8 cellular contexts compared by ENCODE assay signal in the genomic region with DNA sequence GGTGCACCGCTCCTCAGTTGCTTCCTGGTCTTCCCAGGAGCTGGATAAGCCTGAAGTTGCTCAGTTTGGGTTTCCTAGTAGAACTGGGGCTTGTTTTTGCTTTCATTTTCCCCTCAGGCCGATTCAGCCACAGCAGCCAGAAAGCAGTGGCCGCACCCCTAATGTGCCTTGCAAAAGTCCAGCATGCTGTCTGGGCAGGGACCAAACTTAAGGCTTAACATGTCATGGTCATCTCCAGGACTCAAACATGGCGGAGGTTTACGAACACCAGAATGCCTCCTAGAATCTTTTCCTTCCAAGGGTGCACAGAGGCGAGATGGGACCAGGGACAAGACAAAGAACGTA. TPM values are rescaled to one million over a fixed set of nuclear protein-coding genes. Genes with fewer than 3 reads are reported as not detected.
DNase-seq lines count a peak whose midpoint lies in the region; ATAC-seq, FAIRE-seq and TF ChIP-seq lines count a peak whose summit lies in the region.

No MANE protein-coding gene starts in this region.

- intact Hi-C loops in CD8-positive, alpha-beta T cell (cut with DNase I, micrococcal nuclease) = no loop called here

- H3K27me3 ChIP-seq in CD8-positive, alpha-beta T cell (ENCODE audit: insufficient read depth, low read length) = no peaks in the 10 kb centered on the region
- H3K27me3 ChIP-seq in HUES48 (ENCODE audit: control insufficient read depth, insufficient read depth, low read length) (no peaks in the 10 kb centered on the region), iPS-20b (ENCODE audit: insufficient read depth, low read length) (no peaks in the 10 kb centered on the region), stomach smooth muscle (ENCODE audit: control insufficient read depth in 1 of 2, insufficient read depth in 2 of 2, low read length in 2 of 2) (no peaks in the 10 kb centered on the region)

- no peak for ATAC-seq in CD8-positive, alpha-beta T cell
- no peak for ATAC-seq in activated naive CD4-positive, alpha-beta T cell treated with anti-CD3 and anti-CD28 coated beads, Interleukin-2, amount 50 U/mL, for 72 hours
- ATAC-seq in HG03139 (IDR thresholded peaks at IDR 0.05; ENCODE audit: unreplicated experiment) = no peak

- CTCF ChIA-PET in CD8-positive, alpha-beta T cell (lab: Charles Lee) = interaction anchor here (1.0 to 1.9 kb wide), 3 partner anchors 14 to 285 kb away, joined by 3 to 6 read pairs (median 4); no protein-coding TSS in a partner anchor

- no peaks in the 10 kb centered on the region for H3K27me3 Mint-ChIP-seq in CD8-positive, alpha-beta T cell (ENCODE audit: low read depth)

- H3K27ac ChIP-seq in CD8-positive, alpha-beta T cell (ENCODE audit: low read depth, low read length) = peak overlapping the region; percentile 88
- H3K27ac ChIP-seq in HUES48 (ENCODE audit: low read depth, low read length) = peak overlapping the region; percentile 98
- H3K27ac ChIP-seq in iPS-20b (ENCODE audit: low read length) = peak overlapping the region; percentile 96
- H3K27ac ChIP-seq in stomach smooth muscle (ENCODE audit: low read length) = peak overlapping the region; percentile 96

- H3K4me3 ChIP-seq in CD8-positive, alpha-beta T cell (ENCODE audit: low read depth, low read length) = peak overlapping the region; percentile 89
- H3K4me3 ChIP-seq in HUES48 (ENCODE audit: low read depth, low read length) (peak overlapping the region; percentile 61), iPS-20b (ENCODE audit: low read length) (peak overlapping the region; percentile 93), stomach smooth muscle (ENCODE audit: low read length in 2 of 2) (peak overlapping the region; percentile 83 to 91)

- H3K4me3 Mint-ChIP-seq in CD8-positive, alpha-beta T cell = peak overlapping the region; percentile 93

- no peak for TF ChIP-seq CTCF in CD8-positive, alpha-beta T cell (IDR thresholded peaks at IDR 0.05)

- H3K27ac Mint-ChIP-seq in CD8-positive, alpha-beta T cell = peak overlapping the region; percentile 98
- H3K27ac Mint-ChIP-seq in activated naive CD4-positive, alpha-beta T cell treated with anti-CD3 and anti-CD28 coated beads, Interleukin-2, amount 50 U/mL, for 72 hours = peak overlapping the region; percentile 97 to 98

- POLR2A ChIA-PET in CD8-positive, alpha-beta T cell (lab: Charles Lee) = interaction anchor here (0.6 to 7.6 kb wide), 16 partner anchors 14 to 171 kb away, joined by 3 to 82 read pairs (median 9); a partner anchor contains a TSS

- H3K9me3 ChIP-seq in CD8-positive, alpha-beta T cell (ENCODE audit: low read length) = no peaks in the 10 kb centered on the region
- H3K9me3 ChIP-seq in HUES48 (ENCODE audit: control insufficient read depth, insufficient read depth, low read length) (no peaks in the 10 kb centered on the region), iPS-20b (ENCODE audit: insufficient read depth, low read depth, low read length) (no peaks in the 10 kb centered on the region), stomach smooth muscle (ENCODE audit: control insufficient read depth in 2 of 2, low read length in 2 of 2) (no peaks in the 10 kb centered on the region)

- FAIRE-seq in HTR-8/SVneo (lab: Jason Lieb, UNC) = no peak

- peaks cover 61% of the 10 kb centered on the region for H3K4me1 Mint-ChIP-seq in CD8-positive, alpha-beta T cell (ENCODE audit: low read depth)

- H3K36me3 ChIP-seq in CD8-positive, alpha-beta T cell (ENCODE audit: insufficient read depth, low read length) = peaks cover 19% of the 10 kb centered on the region
- H3K36me3 ChIP-seq in HUES48 (ENCODE audit: control insufficient read depth, insufficient read depth, low read length) (peaks cover 46% of the 10 kb centered on the region), iPS-20b (ENCODE audit: insufficient read depth, low read depth, low read length) (peaks cover 49% of the 10 kb centered on the region), stomach smooth muscle (ENCODE audit: control insufficient read depth in 2 of 2, insufficient read depth in 2 of 2, low read length in 2 of 2) (peaks cover 12 to 28% of the 10 kb centered on the region in 2 donors)

- H3K36me3 Mint-ChIP-seq in CD8-positive, alpha-beta T cell = peaks cover 47% of the 10 kb centered on the region
- peaks cover 16 to 41% of the 10 kb centered on the region in 2 donors for H3K36me3 Mint-ChIP-seq in activated naive CD4-positive, alpha-beta T cell treated with anti-CD3 and anti-CD28 coated beads, Interleukin-2, amount 50 U/mL, for 72 hours

- peak overlapping the region; percentile 91 for H3K9ac ChIP-seq in HUES48 (ENCODE audit: low read depth, low read length)
- peak overlapping the region; percentile 88 for H3K9ac ChIP-seq in iPS-20b (ENCODE audit: low read depth, low read length)
- peak overlapping the region; percentile 93 to 96 for H3K9ac ChIP-seq in stomach smooth muscle (ENCODE audit: low read length in 2 of 2)

- DNase-seq in CD8-positive, alpha-beta T cell = peak in 3 of 7 experiments; percentile 25 to 45 (median 26)
- DNase-seq in activated naive CD4-positive, alpha-beta T cell treated with anti-CD3 and anti-CD28 coated beads, Interleukin-2, amount 50 U/mL, for 72 hours (ENCODE audit: low spot score in 2 of 2) = peak in 1 of 2 donors; percentile 36
- DNase-seq in HTR-8/SVneo (ENCODE audit: insufficient read length, low spot score) (no peak), mesenteric fat pad (ENCODE audit: low spot score) (no peak)

- peaks cover 44% of the 10 kb centered on the region for H3K4me1 ChIP-seq in CD8-positive, alpha-beta T cell (ENCODE audit: insufficient read depth, low read length)
- H3K4me1 ChIP-seq in HUES48 (ENCODE audit: control insufficient read depth, insufficient read depth, low read length) (peaks cover 19% of the 10 kb centered on the region), iPS-20b (ENCODE audit: insufficient read depth, low read length) (peaks cover 29% of the 10 kb centered on the region; the same call in 1 of the 2 replicates), stomach smooth muscle (ENCODE audit: control insufficient read depth, insufficient read depth, low read length) (peaks cover 53% of the 10 kb centered on the region)

- H3K9me3 Mint-ChIP-seq in CD8-positive, alpha-beta T cell = no peaks in the 10 kb centered on the region
- no peaks in the 10 kb centered on the region for H3K9me3 Mint-ChIP-seq in activated naive CD4-positive, alpha-beta T cell treated with anti-CD3 and anti-CD28 coated beads, Interleukin-2, amount 50 U/mL, for 72 hours

RNA-seq across cellular contexts. Expression of a gene that starts 2.5 kb away (rescaled TPM):
- total RNA-seq in CD8-positive, alpha-beta T cell = not detected
- total RNA-seq in activated naive CD4-positive, alpha-beta T cell treated with anti-CD3 and anti-CD28 coated beads, Interleukin-2, amount 50 U/mL, for 72 hours = not detected
- not detected for total RNA-seq in mesenteric fat pad

RNA-seq across cellular contexts. Expression of a gene that starts 2.7 kb away (rescaled TPM):
- total RNA-seq in CD8-positive, alpha-beta T cell = 10 to 100 TPM; 12.5 to 14.0 TPM
- total RNA-seq in activated naive CD4-positive, alpha-beta T cell treated with anti-CD3 and anti-CD28 coated beads, Interleukin-2, amount 50 U/mL, for 72 hours = 10 to 100 TPM; 28.8 to 42.6 TPM
- 41.9 TPM for total RNA-seq in mesenteric fat pad

RNA-seq across cellular contexts. Expression of a gene that starts 17.3 kb away (rescaled TPM):
- total RNA-seq in CD8-positive, alpha-beta T cell = 10 to 100 TPM; 29.6 to 31.5 TPM
- 10 to 100 TPM; 54.4 to 63.2 TPM for total RNA-seq in activated naive CD4-positive, alpha-beta T cell treated with anti-CD3 and anti-CD28 coated beads, Interleukin-2, amount 50 U/mL, for 72 hours
- total RNA-seq in mesenteric fat pad = 37.7 TPM

RNA-seq across cellular contexts. Expression of a gene that starts 18.3 kb away (rescaled TPM):
- 1 to 10 TPM; 5.3 to 6.4 TPM for total RNA-seq in CD8-positive, alpha-beta T cell
- 10 to 100 TPM; 55.6 to 68.9 TPM for total RNA-seq in activated naive CD4-positive, alpha-beta T cell treated with anti-CD3 and anti-CD28 coated beads, Interleukin-2, amount 50 U/mL, for 72 hours
- total RNA-seq in mesenteric fat pad = 23.0 TPM

RNA-seq across cellular contexts. Expression of a gene that starts 20.6 kb away (rescaled TPM):
- total RNA-seq in CD8-positive, alpha-beta T cell = not detected
- under 1 TPM; 0.48 to 0.49 TPM for total RNA-seq in activated naive CD4-positive, alpha-beta T cell treated with anti-CD3 and anti-CD28 coated beads, Interleukin-2, amount 50 U/mL, for 72 hours
- 88.9 TPM for total RNA-seq in mesenteric fat pad
